Comparison of ENCODE assay signal across 8 cellular contexts in genomic region chr12:81679614-81680013, GRCh38.
"Had no signal": no experiment of that assay in that cellular context is flagged by ENCODE, and none has a peak within 500 bp of the region (broad histone marks: within the 10 kb centered on the region; RNA-seq: fewer than 3 reads in every experiment).

No MANE protein-coding gene starts in this region.

- H3K4me3 ChIP-seq: GM23338 had no signal

- DNase-seq: H9, HCEC 1CT, KBM-7 had no signal

- FAIRE-seq: H1, H54, HepG2 had no signal

- H3K27ac ChIP-seq: HL-60 had no signal

- ATAC-seq: GM23338, HepG2 had no signal
